8 cellular contexts compared by ENCODE assay signal in genomic region chr4:87973283-87974169, GRCh38. TPM values are rescaled to one million over a fixed set of nuclear protein-coding genes. Genes with fewer than 3 reads are reported as not detected.
DNase-seq lines count a peak whose midpoint lies in the region; ATAC-seq and TF ChIP-seq lines count a peak whose summit lies in the region.

No MANE protein-coding gene starts in this region.

- no peaks in the 10 kb centered on the region for H3K9me2 ChIP-seq in PC-9 (ENCODE audit: insufficient read depth)

- H3K4me3 ChIP-seq in HUES6 (ENCODE audit: low read depth, low read length) (peak overlapping the region; percentile 58), PC-9 (no peak overlapping the region; the same call in 1 of the 2 replicates), ascending aorta (peak overlapping the region in 1 of 2 donors; percentile 18)

- peaks cover 23% of the 10 kb centered on the region for H3K79me2 ChIP-seq in PC-9 (ENCODE audit: low read depth)

- H3K27me3 ChIP-seq in HUES6 (ENCODE audit: control insufficient read depth, insufficient read depth, low read length) (no peaks in the 10 kb centered on the region), PC-9 (ENCODE audit: insufficient read depth, low read depth) (no peaks in the 10 kb centered on the region), ascending aorta (no peaks in the 10 kb centered on the region)

- H3F3A ChIP-seq in PC-9 (ENCODE audit: insufficient read depth, low read depth): peaks cover 21% of the 10 kb centered on the region; the same call in 1 of the 2 replicates

- CTCF ChIA-PET in PC-9 (lab: Charles Lee): interaction anchor here (0.7 to 1.5 kb wide), 3 partner anchors 12 to 121 kb away, joined by 3 to 8 read pairs (median 6); no protein-coding TSS in a partner anchor

- peak; percentile 60 for ATAC-seq in GM21447 (IDR thresholded peaks at IDR 0.05; ENCODE audit: unreplicated experiment)

- DNase-seq in EL: peak; percentile 94
- DNase-seq in PC-9: peak; percentile 41 to 50
- peak in 1 of 2 donors; percentile 73 for DNase-seq in ascending aorta (ENCODE audit: low spot score in 2 of 2)
- DNase-seq in hepatic stellate cell (ENCODE audit: low spot score): peak; percentile 38
- peak; percentile 62 for DNase-seq in retina
- DNase-seq in NK-92 treated with Interleukin-12 subunit alpha and Interleukin-12 subunit beta, amount 100 ng/mL, for 24 hours (lab: John Stamatoyannopoulos, UW): no peak

- H4K20me1 ChIP-seq in PC-9 (ENCODE audit: insufficient read depth): no peaks in the 10 kb centered on the region

- H3K4me1 ChIP-seq in HUES6 (ENCODE audit: control insufficient read depth, insufficient read depth, low read length): peaks cover 38% of the 10 kb centered on the region
- H3K4me1 ChIP-seq in PC-9 (replicated peaks; ENCODE audit: insufficient read depth): peaks cover 30% of the 10 kb centered on the region
- no peaks in the 10 kb centered on the region for H3K4me1 ChIP-seq in ascending aorta

- no TSS peak for BruUV-seq in PC-9 (replicated peaks; lab: Mats Ljungman, UMichigan)

- intact Hi-C loops in PC-9 (cut with micrococcal nuclease; ENCODE audit: unreplicated experiment): loop anchor here (1.0 kb wide), 2 partner anchors 77 to 120 kb away; no protein-coding TSS in a partner anchor
- intact Hi-C loops in ascending aorta (cut with DNase I): loop anchor here (1.0 to 10.0 kb wide), 3 partner anchors 120 to 299 kb away; no protein-coding TSS in a partner anchor

- H3K27ac ChIP-seq in HUES6 (ENCODE audit: low read depth, low read length): peak overlapping the region; percentile 85
- peak overlapping the region; percentile 91 for H3K27ac ChIP-seq in PC-9
- no peak overlapping the region for H3K27ac ChIP-seq in ascending aorta

- H3K4me2 ChIP-seq in PC-9: peak overlapping the region; percentile 62

- H3K9me3 ChIP-seq in HUES6 (ENCODE audit: control insufficient read depth, insufficient read depth, low read depth, low read length): no peaks in the 10 kb centered on the region
- no peaks in the 10 kb centered on the region for H3K9me3 ChIP-seq in PC-9 (ENCODE audit: insufficient read depth, low read depth)
- no peaks in the 10 kb centered on the region for H3K9me3 ChIP-seq in ascending aorta

- peak; percentile 74 for TF ChIP-seq CTCF in PC-9 (conservative IDR thresholded peaks at IDR 0.05)
- TF ChIP-seq CTCF in ascending aorta (IDR thresholded peaks at IDR 0.05): peak; percentile 67 to 86 (median 73)

- H2AFZ ChIP-seq in PC-9: no peak overlapping the region

- peak overlapping the region; percentile 68 for H3K9ac ChIP-seq in HUES6 (ENCODE audit: low read length)

- H3K36me3 ChIP-seq in HUES6 (ENCODE audit: control insufficient read depth, insufficient read depth, low read length) (no peaks in the 10 kb centered on the region), PC-9 (ENCODE audit: low read depth) (no peaks in the 10 kb centered on the region), ascending aorta (no peaks in the 10 kb centered on the region)

- POLR2A ChIA-PET in PC-9 (lab: Charles Lee; ENCODE audit: unreplicated experiment): interaction anchor here (0.6 kb wide), 1 partner anchor 314 kb away, joined by 5 read pairs; no protein-coding TSS in a partner anchor

RNA-seq across cellular contexts. Expression of gene SPP1, which starts 2.0 kb away (rescaled TPM):
- 212 and 249 TPM in 2 replicates for total RNA-seq in PC-9 (2021)
- 0.75 TPM for total RNA-seq in ascending aorta

RNA-seq across cellular contexts. Expression of gene PKD2, which starts 33.9 kb away (rescaled TPM):
- total RNA-seq in PC-9 (2021) (10.2 and 16.3 TPM in 2 replicates), ascending aorta (119 TPM)

Comparison
In these comparisons a context has a peak if more than half of its experiments do, and no peak if none do; other contexts are left out.
1. H3K27ac ChIP-seq: peak in HUES6 (single experiment) and PC-9 (single experiment); none in ascending aorta (0 of 2).
2. RNA of gene SPP1, which starts 2.0 kb away (total RNA-seq): 212 to 249 TPM in PC-9; 0.75 TPM in ascending aorta (single experiment); every median in the first group is over 100 times any median in the second.